In genomic region chr15:26758079-26758478, GRCh38 we compare ENCODE assay signal across 2 cellular contexts.
TF ChIP-seq lines count a peak whose summit lies in the region.

No MANE protein-coding gene starts in this region.

TF ChIP-seq in IMR-90, 13 proteins besides CTCF, POLR2A, EP300 and RAD21:
- TF ChIP-seq CHD1 (IDR thresholded peaks at IDR 0.05; ENCODE audit: low read depth, low read length) (no peak), CEBPB (IDR thresholded peaks at IDR 0.05; ENCODE audit: low read depth, low read length) (peak; percentile 47; the same call in 1 of the 2 replicates)
- TF ChIP-seq, protein P1, sequence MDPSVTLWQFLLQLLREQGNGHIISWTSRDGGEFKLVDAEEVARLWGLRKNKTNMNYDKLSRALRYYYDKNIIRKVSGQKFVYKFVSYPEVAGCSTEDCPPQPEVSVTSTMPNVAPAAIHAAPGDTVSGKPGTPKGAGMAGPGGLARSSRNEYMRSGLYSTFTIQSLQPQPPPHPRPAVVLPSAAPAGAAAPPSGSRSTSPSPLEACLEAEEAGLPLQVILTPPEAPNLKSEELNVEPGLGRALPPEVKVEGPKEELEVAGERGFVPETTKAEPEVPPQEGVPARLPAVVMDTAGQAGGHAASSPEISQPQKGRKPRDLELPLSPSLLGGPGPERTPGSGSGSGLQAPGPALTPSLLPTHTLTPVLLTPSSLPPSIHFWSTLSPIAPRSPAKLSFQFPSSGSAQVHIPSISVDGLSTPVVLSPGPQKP (IDR thresholded peaks at IDR 0.05; ENCODE audit: borderline replicate concordance, low read depth, low read length) = no peak

TF ChIP-seq in K562, 482 proteins besides CTCF, POLR2A, EP300 and RAD21:
- TF ChIP-seq TFE3 (CRISPR knock-in tag; IDR thresholded peaks at IDR 0.05) = no peak
- TF ChIP-seq CEBPG (CRISPR knock-in tag; IDR thresholded peaks at IDR 0.05) = no peak
- peak in 1 of 2 experiments; percentile 63; a peak in 2 of 4 replicates for TF ChIP-seq CEBPG (tag; conservative IDR thresholded peaks at IDR 0.05 in 1 of 2, IDR thresholded peaks at IDR 0.05 in 1 of 2)
- TF ChIP-seq FUS (optimal IDR thresholded peaks at IDR 0.05; ENCODE audit: low read depth, low read length) = no peak
- TF ChIP-seq CEBPB (tag; IDR thresholded peaks at IDR 0.05) = 0 out of 2 replicates have a peak, but pooled peaks have one; percentile 9
- TF ChIP-seq HMGN3 (IDR thresholded peaks at IDR 0.05; ENCODE audit: borderline replicate concordance, extremely low read depth, insufficient read length, low read depth, low read length) = no peak
